In genomic region chr17:2103456-2103855, GRCh38 we compare ENCODE assay signal across 15 cellular contexts. TPM values are rescaled to one million over a fixed set of nuclear protein-coding genes. Genes with fewer than 3 reads are reported as not detected.
DNase-seq lines count a peak whose midpoint lies in the region; ATAC-seq, FAIRE-seq and TF ChIP-seq lines count a peak whose summit lies in the region.
"Had no signal": no experiment of that assay in that cellular context is flagged by ENCODE, and none has a peak within 500 bp of the region (broad histone marks: within the 10 kb centered on the region; RNA-seq: fewer than 3 reads in every experiment).

No MANE protein-coding gene starts in this region.

- H3K9me3 ChIP-seq in cardiac muscle cell (ENCODE audit: low read depth): no peaks in the 10 kb centered on the region
- H3K9me3 ChIP-seq in endodermal cell (ENCODE audit: control insufficient read depth, low read length): no peaks in the 10 kb centered on the region
- H3K9me3 ChIP-seq in aorta (ENCODE audit: control insufficient read depth, low read length): no peaks in the 10 kb centered on the region
- H3K9me3 ChIP-seq: Caco-2 had no signal

- no peaks in the 10 kb centered on the region for H3K9me3 Mint-ChIP-seq in endodermal cell

- 94 to 96% methylated on average over 4 to 7 of the region's 7 CpGs for WGBS in endodermal cell (ENCODE audit: insufficient coverage in 1 of 2, insufficient read length in 1 of 2), 2 experiments
- WGBS in aorta, 2 donors: 94% methylated on average over 7 of the region's 7 CpGs

- no peak for ATAC-seq in left cardiac atrium
- no peak for ATAC-seq in aorta (ENCODE audit: low FRiP score)
- no peak for ATAC-seq in HG03139 (IDR thresholded peaks at IDR 0.05; ENCODE audit: unreplicated experiment)

- no peak for FAIRE-seq in GM19239 (lab: Jason Lieb, UNC)
- FAIRE-seq: GM12891 had no signal

- intact Hi-C loops in left cardiac atrium (cut with DNase I): no loop called here
- intact Hi-C loops in aorta (cut with DNase I): no loop called here

- H3K27ac Mint-ChIP-seq in endodermal cell: peak overlapping the region; percentile 36

- H3K4me1 Mint-ChIP-seq in endodermal cell: peaks cover 7% of the 10 kb centered on the region

- H3K4me1 ChIP-seq in cardiac muscle cell (ENCODE audit: low read depth) (peaks cover 20% of the 10 kb centered on the region), endodermal cell (ENCODE audit: control insufficient read depth, insufficient read depth, low read length) (no peaks in the 10 kb centered on the region), rectal smooth muscle tissue (ENCODE audit: control insufficient read depth, insufficient read depth, low read length) (peaks cover 8% of the 10 kb centered on the region), aorta (ENCODE audit: control insufficient read depth in 1 of 2, insufficient read depth in 2 of 2, low read length in 2 of 2) (peaks cover 6 to 9% of the 10 kb centered on the region in 2 donors)
- H3K4me1 ChIP-seq: Caco-2 had no signal

- no peak overlapping the region for H3K4me3 Mint-ChIP-seq in endodermal cell

- H3K27me3 ChIP-seq in cardiac muscle cell (no peaks in the 10 kb centered on the region), endodermal cell (ENCODE audit: control insufficient read depth, insufficient read depth, low read length, poor library complexity, severe bottlenecking) (no peaks in the 10 kb centered on the region), rectal smooth muscle tissue (ENCODE audit: control insufficient read depth, insufficient read depth, low read length) (no peaks in the 10 kb centered on the region), aorta (ENCODE audit: control insufficient read depth in 1 of 2, insufficient read depth in 2 of 2, low read length in 1 of 2) (no peaks in the 10 kb centered on the region)

- H3K27me3 Mint-ChIP-seq in endodermal cell (ENCODE audit: insufficient read depth): no peaks in the 10 kb centered on the region

- no peak overlapping the region for H3K9ac ChIP-seq in endodermal cell (ENCODE audit: extremely low read depth, low read length, poor library complexity, severe bottlenecking)
- no peak overlapping the region for H3K9ac ChIP-seq in rectal smooth muscle tissue (ENCODE audit: low read length)

- H3K36me3 ChIP-seq in cardiac muscle cell (no peaks in the 10 kb centered on the region), endodermal cell (ENCODE audit: control insufficient read depth, insufficient read depth, low read length) (peaks cover 35% of the 10 kb centered on the region), rectal smooth muscle tissue (ENCODE audit: control insufficient read depth, insufficient read depth, low read length) (no peaks in the 10 kb centered on the region), aorta (ENCODE audit: control insufficient read depth in 1 of 2, insufficient read depth in 2 of 2, low read length in 1 of 2) (no peaks in the 10 kb centered on the region)

- DNase-seq in cardiac muscle cell (ENCODE audit: low read depth in 1 of 2, low spot score in 1 of 2) (no peak), left cardiac atrium (no peak), endodermal cell (no peak), aorta (no peak), substantia nigra (lab: John Stamatoyannopoulos, UW) (no peak), GM19239 (ENCODE audit: insufficient read length, low spot score) (no peak)
- DNase-seq: Caco-2, GOT3, Kasumi-1, NCI-H2029 treated with DMSO at 0.1 percent for 48 hours, NCI-H510A, SIG-M5 had no signal

- H3K27ac ChIP-seq in cardiac muscle cell (peak overlapping the region; percentile 71), endodermal cell (ENCODE audit: low read depth, low read length) (no peak overlapping the region), rectal smooth muscle tissue (ENCODE audit: low read depth, low read length) (peak overlapping the region; percentile 27), aorta (ENCODE audit: low read depth in 1 of 2, low read length in 2 of 2) (no peak overlapping the region), substantia nigra (ENCODE audit: low read depth, low read length, poor library complexity, severe bottlenecking) (no peak overlapping the region)

- TF ChIP-seq CTCF in cardiac muscle cell (IDR thresholded peaks at IDR 0.05; ENCODE audit: low read depth, low read length) (no peak), endodermal cell (conservative IDR thresholded peaks at IDR 0.05) (no peak)

- H3K4me3 ChIP-seq in cardiac muscle cell (no peak overlapping the region), endodermal cell (ENCODE audit: low read length) (no peak overlapping the region), rectal smooth muscle tissue (ENCODE audit: low read length) (no peak overlapping the region), aorta (ENCODE audit: low read length in 2 of 2) (no peak overlapping the region)

- peaks cover 30% of the 10 kb centered on the region for H3K36me3 Mint-ChIP-seq in endodermal cell (ENCODE audit: low read depth)

RNA-seq across cellular contexts. Expression of gene HIC1, which starts 48.6 kb away (rescaled TPM):
- total RNA-seq in cardiac muscle cell (2.6 and 3.7 TPM in 2 replicates), left cardiac atrium (10 to 100 TPM; 20.6 to 22.1 TPM), endodermal cell (under 1 TPM; 0.13 to 0.57 TPM), aorta (10 to 100 TPM; 27.2 to 69.2 TPM)
- polyA plus RNA-seq in cardiac muscle cell (0.88 and 2.7 TPM in 2 replicates), aorta (1 to 10 TPM; 1.1 to 2.1 TPM)
- 0.64 TPM for polyA plus RNA-seq in endodermal cell (2013, experiment 1 of 2)
- polyA plus RNA-seq in endodermal cell (2013, experiment 2 of 2): 0.21 TPM

Comparison
In these comparisons a context has a peak if more than half of its experiments do, and no peak if none do; other contexts are left out.
1. H3K27ac ChIP-seq: peak in cardiac muscle cell (single experiment) and rectal smooth muscle tissue (single experiment); none in endodermal cell (single experiment), aorta (0 of 2) and substantia nigra (single experiment).